Comparison of ENCODE assay signal across 12 cellular contexts in genomic region chr1:204088596-204088995, GRCh38. TPM values are rescaled to one million over a fixed set of nuclear protein-coding genes. Genes with fewer than 3 reads are reported as not detected.
DNase-seq lines count a peak whose midpoint lies in the region; ATAC-seq and TF ChIP-seq lines count a peak whose summit lies in the region.
"Had no signal": no experiment of that assay in that cellular context is flagged by ENCODE, and none has a peak within 500 bp of the region (broad histone marks: within the 10 kb centered on the region; RNA-seq: fewer than 3 reads in every experiment).

No MANE protein-coding gene starts in this region.

- H3K9me3 ChIP-seq in Peyer's patch: no peaks in the 10 kb centered on the region
- H3K9me3 ChIP-seq in duodenal mucosa (ENCODE audit: control insufficient read depth in 1 of 2, low read length in 2 of 2): no peaks in the 10 kb centered on the region
- H3K9me3 ChIP-seq in suprapubic skin: no peaks in the 10 kb centered on the region

- ATAC-seq in natural killer cell: no peak
- no peak for ATAC-seq in HG02870 (IDR thresholded peaks at IDR 0.05; ENCODE audit: unreplicated experiment)

- H3K36me3 Mint-ChIP-seq in natural killer cell: no peaks in the 10 kb centered on the region
- H3K36me3 Mint-ChIP-seq: activated naive CD8-positive, alpha-beta T cell treated with anti-CD3 and anti-CD28 coated beads, Interleukin-2, amount 10 ng/mL, durations not matched to agents 7 days and 5 days; CD4-positive, CD25-positive, alpha-beta regulatory T cell had no signal

- no peak for TF ChIP-seq EP300 in suprapubic skin (IDR thresholded peaks at IDR 0.05)

- H3K27ac ChIP-seq in Peyer's patch (peak overlapping the region; percentile 53 to 85 (median 70)), duodenal mucosa (ENCODE audit: low read depth, low read length) (peak overlapping the region; percentile 52), suprapubic skin (peak overlapping the region; percentile 91)

- H3K27me3 ChIP-seq in Peyer's patch: no peaks in the 10 kb centered on the region
- H3K27me3 ChIP-seq in duodenal mucosa (ENCODE audit: control insufficient read depth in 1 of 2, insufficient read depth in 2 of 2, low read length in 2 of 2): no peaks in the 10 kb centered on the region
- no peaks in the 10 kb centered on the region for H3K27me3 ChIP-seq in suprapubic skin

- H3K4me1 Mint-ChIP-seq in natural killer cell: peaks cover 54 to 62% of the 10 kb centered on the region in 2 donors
- H3K4me1 Mint-ChIP-seq: activated naive CD8-positive, alpha-beta T cell treated with anti-CD3 and anti-CD28 coated beads, Interleukin-2, amount 10 ng/mL, durations not matched to agents 7 days and 5 days; CD4-positive, CD25-positive, alpha-beta regulatory T cell had no signal

- TF ChIP-seq POLR2A in Peyer's patch (IDR thresholded peaks at IDR 0.05): no peak
- TF ChIP-seq POLR2A in suprapubic skin (IDR thresholded peaks at IDR 0.05): no peak

- WGBS in suprapubic skin: 67% methylated on average over 8 of the region's 8 CpGs

- intact Hi-C loops in natural killer cell (cut with micrococcal nuclease): no loop called here

- H3K4me3 Mint-ChIP-seq in natural killer cell: no peak overlapping the region
- H3K4me3 Mint-ChIP-seq: activated naive CD8-positive, alpha-beta T cell treated with anti-CD3 and anti-CD28 coated beads, Interleukin-2, amount 10 ng/mL, durations not matched to agents 7 days and 5 days; CD4-positive, CD25-positive, alpha-beta regulatory T cell had no signal

- peak overlapping the region in 1 of 2 donors; percentile 18 for H3K9ac ChIP-seq in duodenal mucosa (ENCODE audit: low read depth in 1 of 2, low read length in 2 of 2)

- H3K4me3 ChIP-seq in Peyer's patch (peak overlapping the region in 2 of 4 donors; percentile 6 to 21), duodenal mucosa (ENCODE audit: low read depth in 1 of 2, low read length in 2 of 2) (peak overlapping the region in 1 of 2 donors; percentile 10), suprapubic skin (peak overlapping the region; percentile 26)

- no peaks in the 10 kb centered on the region for H3K27me3 Mint-ChIP-seq in natural killer cell (ENCODE audit: low read depth in 2 of 2)

- H3K27ac Mint-ChIP-seq in natural killer cell: peak overlapping the region; percentile 59 to 70
- H3K27ac Mint-ChIP-seq: activated naive CD8-positive, alpha-beta T cell treated with anti-CD3 and anti-CD28 coated beads, Interleukin-2, amount 10 ng/mL, durations not matched to agents 7 days and 5 days had no signal

- H3K4me1 ChIP-seq in Peyer's patch (peaks cover 0 to 93% (median 2%) of the 10 kb centered on the region in 4 donors), duodenal mucosa (ENCODE audit: control insufficient read depth in 1 of 2, insufficient read depth in 2 of 2, low read length in 2 of 2) (peaks cover 34 to 53% of the 10 kb centered on the region in 2 donors), suprapubic skin (peaks cover 72% of the 10 kb centered on the region)

- TF ChIP-seq CTCF in Peyer's patch (IDR thresholded peaks at IDR 0.05) (no peak), natural killer cell (IDR thresholded peaks at IDR 0.05) (no peak), suprapubic skin (IDR thresholded peaks at IDR 0.05) (no peak)

- no peaks in the 10 kb centered on the region for H3K9me3 Mint-ChIP-seq in natural killer cell
- H3K9me3 Mint-ChIP-seq: activated naive CD8-positive, alpha-beta T cell treated with anti-CD3 and anti-CD28 coated beads, Interleukin-2, amount 10 ng/mL, durations not matched to agents 7 days and 5 days; CD4-positive, CD25-positive, alpha-beta regulatory T cell had no signal

- DNase-seq in Peyer's patch (no peak), natural killer cell (no peak), suprapubic skin (ENCODE audit: low spot score in 2 of 2) (no peak), kidney glomerular epithelial cell (lab: John Stamatoyannopoulos, UW) (no peak), NCI-H82 (lab: John Stamatoyannopoulos, UW) (no peak), HPDE6-E6E7 (ENCODE audit: extremely low spot score) (no peak)
- DNase-seq: activated naive CD8-positive, alpha-beta T cell treated with anti-CD3 and anti-CD28 coated beads, Interleukin-2, amount 10 ng/mL, durations not matched to agents 7 days and 5 days; CD4-positive, CD25-positive, alpha-beta regulatory T cell; NCI-H2081 treated with DMSO at 0.1 percent for 48 hours; OCI-M1 had no signal

- no peaks in the 10 kb centered on the region for H3K36me3 ChIP-seq in Peyer's patch
- no peaks in the 10 kb centered on the region for H3K36me3 ChIP-seq in duodenal mucosa (ENCODE audit: control insufficient read depth in 1 of 2, insufficient read depth in 2 of 2, low read length in 2 of 2)
- H3K36me3 ChIP-seq in suprapubic skin: no peaks in the 10 kb centered on the region

RNA-seq across cellular contexts. Expression of gene SOX13, which starts 15.7 kb away (rescaled TPM):
- total RNA-seq in Peyer's patch (10 to 100 TPM; 42.1 to 80.3 (median 59.0) TPM), natural killer cell (10 to 100 TPM; 27.3 to 44.7 (median 41.4) TPM), suprapubic skin (10 to 100 TPM; 10.1 to 20.6 (median 15.6) TPM)
